ENCODE assay signal across 11 cellular contexts in genomic region chr9:134293576-134294227, GRCh38. TPM values are rescaled to one million over a fixed set of nuclear protein-coding genes. Genes with fewer than 3 reads are reported as not detected.
DNase-seq lines count a peak whose midpoint lies in the region; ATAC-seq and TF ChIP-seq lines count a peak whose summit lies in the region.
"Had no signal": no experiment of that assay in that cellular context is flagged by ENCODE, and none has a peak within 500 bp of the region (broad histone marks: within the 10 kb centered on the region; RNA-seq: fewer than 3 reads in every experiment).

No MANE protein-coding gene starts in this region.

- H3K9me3 Mint-ChIP-seq in MCF 10A (ENCODE audit: unreplicated experiment) = no peaks in the 10 kb centered on the region
- H3K9me3 Mint-ChIP-seq: activated naive CD4-positive, alpha-beta T cell treated with anti-CD3 and anti-CD28 coated beads, Interleukin-2, amount 50 U/mL, for 72 hours had no signal

- H3K27ac ChIP-seq in breast epithelium = peak overlapping the region in 1 of 2 donors; percentile 19
- peak overlapping the region; percentile 36 for H3K27ac ChIP-seq in vagina
- H3K27ac ChIP-seq in WERI-Rb-1 = no peak overlapping the region

- TF ChIP-seq CTCF in breast epithelium (IDR thresholded peaks at IDR 0.05) (no peak), MCF 10A (IDR thresholded peaks at IDR 0.05; ENCODE audit: unreplicated experiment) (no peak), vagina (IDR thresholded peaks at IDR 0.05) (no peak), WERI-Rb-1 (IDR thresholded peaks at IDR 0.05; ENCODE audit: low read depth, low read length) (no peak)

- peak overlapping the region; percentile 19 to 60 (median 23) for H3K4me3 ChIP-seq in breast epithelium
- H3K4me3 ChIP-seq in vagina = peak overlapping the region; percentile 16 to 42
- no peak overlapping the region for H3K4me3 ChIP-seq in WERI-Rb-1 (ENCODE audit: low read depth, low read length)

- no peaks in the 10 kb centered on the region for H3K27me3 ChIP-seq in breast epithelium
- H3K27me3 ChIP-seq in vagina = no peaks in the 10 kb centered on the region
- no peaks in the 10 kb centered on the region for H3K27me3 ChIP-seq in WERI-Rb-1 (ENCODE audit: insufficient read depth, low read depth, severe bottlenecking)

- no peaks in the 10 kb centered on the region for H3K4me1 Mint-ChIP-seq in MCF 10A (ENCODE audit: insufficient read depth, unreplicated experiment)

- H3K27ac Mint-ChIP-seq in MCF 10A (ENCODE audit: low read depth, unreplicated experiment) = no peak overlapping the region
- H3K27ac Mint-ChIP-seq: activated naive CD4-positive, alpha-beta T cell treated with anti-CD3 and anti-CD28 coated beads, Interleukin-2, amount 50 U/mL, for 72 hours had no signal

- H3K36me3 Mint-ChIP-seq in MCF 10A (ENCODE audit: insufficient read depth, unreplicated experiment) = no peaks in the 10 kb centered on the region
- H3K36me3 Mint-ChIP-seq: activated naive CD4-positive, alpha-beta T cell treated with anti-CD3 and anti-CD28 coated beads, Interleukin-2, amount 50 U/mL, for 72 hours had no signal

- no peak for TF ChIP-seq POLR2A in breast epithelium (IDR thresholded peaks at IDR 0.05)
- no peak for TF ChIP-seq POLR2A in vagina (IDR thresholded peaks at IDR 0.05)

- intact Hi-C loops in breast epithelium (cut with DNase I; ENCODE audit: low total_unique reads) (no loop called here), MCF 10A (cut with micrococcal nuclease) (no loop called here), vagina (cut with DNase I) (no loop called here)

- H3K36me3 ChIP-seq in breast epithelium = no peaks in the 10 kb centered on the region
- no peaks in the 10 kb centered on the region for H3K36me3 ChIP-seq in vagina
- H3K36me3 ChIP-seq in WERI-Rb-1 = no peaks in the 10 kb centered on the region
- H3K36me3 ChIP-seq: transverse colon had no signal

- no peak for ATAC-seq in GM21367 (IDR thresholded peaks at IDR 0.05; ENCODE audit: unreplicated experiment)

- CTCF ChIA-PET in MCF 10A (lab: Yijun Ruan, JAX) = no interaction called here

- H3K27me3 Mint-ChIP-seq in MCF 10A (ENCODE audit: insufficient read depth, unreplicated experiment) = peaks cover 24% of the 10 kb centered on the region

- BruUV-seq in MCF 10A (replicated peaks; lab: Mats Ljungman, UMichigan) = no TSS peak

- peaks cover 0 to 4% of the 10 kb centered on the region in 2 donors for H3K4me1 ChIP-seq in breast epithelium
- H3K4me1 ChIP-seq in vagina = peaks cover 17% of the 10 kb centered on the region

- POLR2A ChIA-PET in MCF 10A (lab: Yijun Ruan, JAX) = no interaction called here

- no peak overlapping the region for H3K4me3 Mint-ChIP-seq in MCF 10A (ENCODE audit: unreplicated experiment)

- no peaks in the 10 kb centered on the region for H3K9me3 ChIP-seq in breast epithelium
- no peaks in the 10 kb centered on the region for H3K9me3 ChIP-seq in vagina
- H3K9me3 ChIP-seq in WERI-Rb-1 (ENCODE audit: severe bottlenecking) = no peaks in the 10 kb centered on the region
- H3K9me3 ChIP-seq: transverse colon had no signal

- no peak for DNase-seq in breast epithelium (ENCODE audit: low spot score in 2 of 2)
- DNase-seq in MCF 10A (ENCODE audit: unreplicated experiment) = no peak
- peak; percentile 17 for DNase-seq in dedifferentiated amniotic fluid mesenchymal stem cell (ENCODE audit: extremely low spot score)
- DNase-seq in middle frontal gyrus (ENCODE audit: extremely low spot score, low spot score) = peak; percentile 4
- no peak for DNase-seq in vagina (ENCODE audit: extremely low spot score in 2 of 2)
- no peak for DNase-seq in NCI-H2081 treated with DMSO at 0.1 percent for 48 hours (lab: John Stamatoyannopoulos, UW)
- no peak for DNase-seq in WERI-Rb-1
- DNase-seq: small intestine had no signal

RNA-seq across cellular contexts. Expression of gene RXRA, which starts 32.6 kb away (rescaled TPM):
- 10 to 100 TPM; 31.0 to 63.0 (median 31.5) TPM for total RNA-seq in breast epithelium
- 57.7 and 65.5 TPM in 2 replicates for total RNA-seq in MCF 10A (2022)
- total RNA-seq in vagina = 49.4 TPM

Comparison
In these comparisons a context has a peak if more than half of its experiments do, and no peak if none do; other contexts are left out.
1. DNase-seq: peak in dedifferentiated amniotic fluid mesenchymal stem cell (single experiment) and middle frontal gyrus (single experiment); none in breast epithelium (0 of 2), MCF 10A (single experiment), vagina (0 of 2), NCI-H2081 treated with DMSO at 0.1 percent for 48 hours (single experiment) and WERI-Rb-1 (single experiment).